30 cellular contexts compared by ENCODE assay signal in genomic region chr6:70705772-70706171, GRCh38.
"Had no signal": no experiment of that assay in that cellular context is flagged by ENCODE, and none has a peak within 500 bp of the region (broad histone marks: within the 10 kb centered on the region; RNA-seq: fewer than 3 reads in every experiment).

No MANE protein-coding gene starts in this region.

- H3K4me3 ChIP-seq: coronary artery, dorsolateral prefrontal cortex, heart left ventricle had no signal

- H3K4me3 Mint-ChIP-seq: activated CD4-positive, alpha-beta memory T cell treated with anti-CD3 and anti-CD28 coated beads for 36 hours; activated CD4-positive, alpha-beta T cell treated with anti-CD3 and anti-CD28 coated beads for 36 hours; activated CD4-positive, alpha-beta T cell treated with anti-CD3 and anti-CD28 coated beads, Interleukin-2, amount 10 ng/mL, durations not matched to agents 24 days and 14 days; activated CD8-positive, alpha-beta memory T cell treated with anti-CD3 and anti-CD28 coated beads, Interleukin-2, amount 10 ng/mL, durations not matched to agents 7 days and 5 days; activated CD8-positive, alpha-beta T cell treated with anti-CD3 and anti-CD28 coated beads, Interleukin-2, amount 10 ng/mL, durations not matched to agents 7 days and 5 days; activated naive CD8-positive, alpha-beta T cell; activated T-helper 1 cell treated with anti-CD3 and anti-CD28 coated beads, Interleukin-12 subunit alpha, Interleukin-12 subunit beta, Interleukin-2, Interleukin-4 antibody, amounts not matched to agents 30 ng/mL and 10 ng/mL and 1 ng/mL, durations not matched to agents 14 hours and 24 hours and 36 hours; central memory CD8-positive, alpha-beta T cell; dendritic cell treated with granulocyte-macrophage colony-stimulating factor and Interleukin-4, amounts not matched to agents 40 ng/mL and 50 ng/mL, for 4 days; endodermal cell; T-cell; T-helper 1 cell treated with Interleukin-12 subunit alpha and Interleukin-12 subunit beta and Interleukin-4 antibody, amounts not matched to agents 30 μg/mL and 1 μg/mL, for 36 hours; T-helper 2 cell treated with Interferon-gamma antibody and Interleukin-4, amounts not matched to agents 5 μg/mL and 100 μg/mL, for 36 hours had no signal

- DNase-seq: activated CD4-positive, alpha-beta memory T cell treated with anti-CD3 and anti-CD28 coated beads for 36 hours; activated CD4-positive, alpha-beta T cell treated with anti-CD3 and anti-CD28 coated beads for 36 hours; activated CD4-positive, alpha-beta T cell treated with anti-CD3 and anti-CD28 coated beads, Interleukin-2, amount 10 ng/mL, durations not matched to agents 24 days and 14 days; activated CD4-positive, CD25-positive, alpha-beta regulatory T cell; activated CD4-positive, CD25-positive, alpha-beta regulatory T cell treated with anti-CD3 and anti-CD28 coated beads, Interleukin-2, amount 50 U/mL, for 72 hours; activated CD8-positive, alpha-beta memory T cell treated with anti-CD3 and anti-CD28 coated beads, Interleukin-2, amount 10 ng/mL, durations not matched to agents 7 days and 5 days; activated CD8-positive, alpha-beta memory T cell treated with anti-CD3 and anti-CD28 coated beads, Interleukin-2, amount 50 U/mL, for 4 hours; activated gamma-delta T cell; activated naive CD4-positive, alpha-beta T cell; activated naive CD4-positive, alpha-beta T cell treated with anti-CD3 and anti-CD28 coated beads, Interleukin-2, amount 50 U/mL, for 16 hours; activated T-cell treated with anti-CD3 and anti-CD28 coated beads, Interleukin-2, amount 50 U/mL, for 1 hour; activated T-cell treated with anti-CD3 and anti-CD28 coated beads, Interleukin-2, amount 50 U/mL, for 48 hours; brain microvascular endothelial cell; dorsolateral prefrontal cortex; endodermal cell; glutamatergic neuron; heart left ventricle; T-cell; T1000 had no signal

- H3K27me3 Mint-ChIP-seq: activated CD4-positive, alpha-beta memory T cell treated with anti-CD3 and anti-CD28 coated beads for 36 hours; activated CD4-positive, alpha-beta T cell treated with anti-CD3 and anti-CD28 coated beads for 36 hours; activated CD4-positive, alpha-beta T cell treated with anti-CD3 and anti-CD28 coated beads, Interleukin-2, amount 10 ng/mL, durations not matched to agents 24 days and 14 days; activated CD8-positive, alpha-beta memory T cell treated with anti-CD3 and anti-CD28 coated beads, Interleukin-2, amount 10 ng/mL, durations not matched to agents 7 days and 5 days; activated naive CD8-positive, alpha-beta T cell; central memory CD8-positive, alpha-beta T cell; dendritic cell treated with granulocyte-macrophage colony-stimulating factor and Interleukin-4, amounts not matched to agents 40 ng/mL and 50 ng/mL, for 4 days; T-cell had no signal

- ATAC-seq: activated CD4-positive, alpha-beta T cell treated with anti-CD3 and anti-CD28 coated beads for 36 hours; activated CD8-positive, alpha-beta memory T cell treated with anti-CD3 and anti-CD28 coated beads, Interleukin-2, amount 10 ng/mL, durations not matched to agents 7 days and 5 days; activated CD8-positive, alpha-beta T cell treated with anti-CD3 and anti-CD28 coated beads, Interleukin-2, amount 10 ng/mL, durations not matched to agents 7 days and 5 days; esophagus mucosa; heart left ventricle; T-cell had no signal

- H3K36me3 ChIP-seq: brain microvascular endothelial cell, heart left ventricle had no signal

- H3K9me3 Mint-ChIP-seq: activated CD4-positive, alpha-beta memory T cell treated with anti-CD3 and anti-CD28 coated beads for 36 hours; activated CD4-positive, alpha-beta T cell treated with anti-CD3 and anti-CD28 coated beads, Interleukin-2, amount 10 ng/mL, durations not matched to agents 24 days and 14 days; activated T-helper 1 cell treated with anti-CD3 and anti-CD28 coated beads, Interleukin-12 subunit alpha, Interleukin-12 subunit beta, Interleukin-2, Interleukin-4 antibody, amounts not matched to agents 30 ng/mL and 10 ng/mL and 1 ng/mL, durations not matched to agents 14 hours and 24 hours and 36 hours; central memory CD8-positive, alpha-beta T cell; dendritic cell treated with granulocyte-macrophage colony-stimulating factor and Interleukin-4, amounts not matched to agents 40 ng/mL and 50 ng/mL, for 4 days; endodermal cell; T-cell; T-helper 1 cell treated with Interleukin-12 subunit alpha and Interleukin-12 subunit beta and Interleukin-4 antibody, amounts not matched to agents 30 μg/mL and 1 μg/mL, for 36 hours; T-helper 2 cell treated with Interferon-gamma antibody and Interleukin-4, amounts not matched to agents 5 μg/mL and 100 μg/mL, for 36 hours had no signal

- H3K27me3 ChIP-seq: brain microvascular endothelial cell, dorsolateral prefrontal cortex, heart left ventricle had no signal

- FAIRE-seq: astrocyte, bronchial epithelial cell had no signal

- H3K27ac Mint-ChIP-seq: activated CD4-positive, alpha-beta memory T cell treated with anti-CD3 and anti-CD28 coated beads for 36 hours; activated CD4-positive, alpha-beta T cell treated with anti-CD3 and anti-CD28 coated beads for 36 hours; activated CD4-positive, alpha-beta T cell treated with anti-CD3 and anti-CD28 coated beads, Interleukin-2, amount 10 ng/mL, durations not matched to agents 24 days and 14 days; activated CD8-positive, alpha-beta memory T cell treated with anti-CD3 and anti-CD28 coated beads, Interleukin-2, amount 10 ng/mL, durations not matched to agents 7 days and 5 days; activated CD8-positive, alpha-beta T cell treated with anti-CD3 and anti-CD28 coated beads, Interleukin-2, amount 10 ng/mL, durations not matched to agents 7 days and 5 days; activated naive CD8-positive, alpha-beta T cell; activated T-helper 1 cell treated with anti-CD3 and anti-CD28 coated beads, Interleukin-12 subunit alpha, Interleukin-12 subunit beta, Interleukin-2, Interleukin-4 antibody, amounts not matched to agents 30 ng/mL and 10 ng/mL and 1 ng/mL, durations not matched to agents 14 hours and 24 hours and 36 hours; dendritic cell treated with granulocyte-macrophage colony-stimulating factor and Interleukin-4, amounts not matched to agents 40 ng/mL and 50 ng/mL, for 4 days; endodermal cell; T-cell; T-helper 1 cell treated with Interleukin-12 subunit alpha and Interleukin-12 subunit beta and Interleukin-4 antibody, amounts not matched to agents 30 μg/mL and 1 μg/mL, for 36 hours; T-helper 2 cell treated with Interferon-gamma antibody and Interleukin-4, amounts not matched to agents 5 μg/mL and 100 μg/mL, for 36 hours had no signal

- H3K27ac ChIP-seq: brain microvascular endothelial cell, coronary artery, dorsolateral prefrontal cortex, heart left ventricle had no signal

- H3K9me3 ChIP-seq: heart left ventricle had no signal
